Comparison of ENCODE assay signal across 8 cellular contexts in genomic region chr9:109780453-109781033, GRCh38.
DNase-seq lines count a peak whose midpoint lies in the region; TF ChIP-seq lines count a peak whose summit lies in the region.

No MANE protein-coding gene starts in this region.

- H3K36me3 ChIP-seq in HUES48 (ENCODE audit: control insufficient read depth, insufficient read depth, low read length), result no peaks in the 10 kb centered on the region
- no peaks in the 10 kb centered on the region for H3K36me3 ChIP-seq in subcutaneous abdominal adipose tissue (ENCODE audit: control insufficient read depth in 5 of 5, insufficient read depth in 5 of 5, low read length in 5 of 5)

- in situ Hi-C loops in astrocyte of the spinal cord (cut with HindIII; ENCODE audit: low sequenced_read_pairs), result no loop called here

- peak overlapping the region; percentile 5; the same call in 1 of the 2 replicates for H3K9ac ChIP-seq in HUES48 (ENCODE audit: low read depth, low read length)
- peak overlapping the region; percentile 70 to 94 (median 84) for H3K9ac ChIP-seq in subcutaneous abdominal adipose tissue (ENCODE audit: low read length in 5 of 5)

- no peak for TF ChIP-seq CTCF in astrocyte of the spinal cord (IDR thresholded peaks at IDR 0.05; ENCODE audit: low read depth, low read length)

- H3K27me3 ChIP-seq in HUES48 (ENCODE audit: control insufficient read depth, insufficient read depth, low read length) (peaks cover 24% of the 10 kb centered on the region), subcutaneous abdominal adipose tissue (ENCODE audit: control insufficient read depth in 5 of 5, insufficient read depth in 4 of 5, low read length in 5 of 5) (peaks cover 0 to 7% (median 0%) of the 10 kb centered on the region in 5 donors)

- H3K27ac ChIP-seq in HUES48 (ENCODE audit: low read depth, low read length), result no peak overlapping the region
- peak overlapping the region; percentile 97 for H3K27ac ChIP-seq in subcutaneous abdominal adipose tissue (ENCODE audit: low read depth, low read length)
- H3K27ac ChIP-seq in caudate nucleus (ENCODE audit: low read depth, low read length), result no peak overlapping the region

- peaks cover 12% of the 10 kb centered on the region; the same call in 1 of the 2 replicates for H3K4me1 ChIP-seq in HUES48 (ENCODE audit: control insufficient read depth, insufficient read depth, low read length)
- H3K4me1 ChIP-seq in subcutaneous abdominal adipose tissue (ENCODE audit: control insufficient read depth in 5 of 5, insufficient read depth in 5 of 5, low read length in 5 of 5), result peaks cover 6 to 58% (median 36%) of the 10 kb centered on the region in 5 donors

- H3K9me3 ChIP-seq in HUES48 (ENCODE audit: control insufficient read depth, insufficient read depth, low read length) (no peaks in the 10 kb centered on the region), subcutaneous abdominal adipose tissue (ENCODE audit: control insufficient read depth in 5 of 5, low read length in 5 of 5) (no peaks in the 10 kb centered on the region)

- DNase-seq in astrocyte of the spinal cord (ENCODE audit: low read depth, low spot score), result peak; percentile 47
- DNase-seq in iris pigment epithelial cell (ENCODE audit: low read depth), result peak; percentile 21
- no peak for DNase-seq in effector CD8-positive, alpha-beta T cell (lab: John Stamatoyannopoulos, UW)
- DNase-seq in GM19240 (ENCODE audit: insufficient read length, low spot score), result no peak
- no peak for DNase-seq in caudate nucleus (lab: John Stamatoyannopoulos, UW)
- DNase-seq in stimulated activated CD4-positive, alpha-beta T cell treated with anti-CD3 and anti-CD28 coated beads, Interleukin-4, amount 100 ng/mL, for 4 hours, result no peak

- H3K4me3 ChIP-seq in HUES48 (ENCODE audit: low read depth, low read length) (peak overlapping the region; percentile 77), astrocyte of the spinal cord (ENCODE audit: low read depth, low read length) (peak overlapping the region; percentile 68), subcutaneous abdominal adipose tissue (ENCODE audit: low read depth in 1 of 5, low read length in 5 of 5) (peak overlapping the region; percentile 65 to 95 (median 83))

Comparison
In these comparisons a context has a peak if more than half of its experiments do, and no peak if none do; other contexts are left out.
1. DNase-seq: peak in astrocyte of the spinal cord (single experiment) and iris pigment epithelial cell (single experiment); none in effector CD8-positive, alpha-beta T cell (single experiment), GM19240 (single experiment), caudate nucleus (0 of 61) and stimulated activated CD4-positive, alpha-beta T cell treated with anti-CD3 and anti-CD28 coated beads, Interleukin-4, amount 100 ng/mL, for 4 hours (0 of 2).
2. Peak in every context shown above with its lines, with median percentiles within 50 percentile points of each other: H3K4me3 ChIP-seq.